ENCODE assay signal across 1 cellular context in the genomic region with DNA sequence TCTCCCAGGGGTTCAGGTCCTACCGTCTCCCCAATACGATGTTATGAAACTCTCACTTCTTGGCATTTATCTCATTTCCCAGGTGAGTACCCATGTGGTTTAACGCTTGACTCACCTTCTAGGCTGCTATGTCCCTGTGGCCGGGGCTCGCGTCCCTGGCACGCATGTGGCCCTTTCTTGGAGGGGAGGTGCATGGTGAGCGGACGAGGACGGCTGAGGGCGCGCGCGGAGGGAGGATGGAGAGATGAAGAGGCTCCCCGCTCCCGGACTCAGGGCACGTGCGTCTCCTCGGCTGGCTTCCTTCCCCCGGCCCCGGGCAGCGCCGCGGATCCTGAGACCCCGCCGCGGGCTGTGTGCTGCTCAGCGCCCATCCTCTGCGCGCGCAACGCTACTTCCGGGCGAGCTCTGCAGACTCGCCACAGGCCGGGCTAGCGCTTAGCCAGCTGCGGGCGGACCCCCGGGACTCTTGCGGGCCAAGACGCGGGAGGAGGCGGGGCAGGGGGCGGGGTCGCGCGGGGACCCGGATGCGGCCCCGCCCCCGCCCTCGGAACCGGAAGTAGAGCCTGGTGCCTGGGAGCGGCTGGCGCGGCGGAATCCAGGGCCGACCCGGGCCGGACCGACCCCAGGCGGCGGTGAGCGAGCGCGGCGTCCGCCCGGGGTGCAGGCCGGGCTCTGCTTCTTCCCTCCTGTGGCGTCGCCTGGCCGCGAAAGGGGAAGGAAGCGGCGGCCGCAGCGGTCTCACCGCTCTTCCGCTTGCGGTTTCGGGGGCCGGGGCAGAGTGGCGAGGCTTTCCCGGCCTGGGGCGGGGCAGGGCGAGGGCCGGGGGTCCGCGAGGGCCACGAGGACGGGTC.
TF ChIP-seq lines count a peak whose summit lies in the region.

A gene (plus strand): TSS at position 547 of the 851 bp plus-strand sequence. CDS start 8,769 bp downstream, outside the sequence.

TF ChIP-seq in HCT116, 20 proteins besides CTCF, POLR2A, EP300 and RAD21 (continued from another document):
- TF ChIP-seq, protein P1, sequence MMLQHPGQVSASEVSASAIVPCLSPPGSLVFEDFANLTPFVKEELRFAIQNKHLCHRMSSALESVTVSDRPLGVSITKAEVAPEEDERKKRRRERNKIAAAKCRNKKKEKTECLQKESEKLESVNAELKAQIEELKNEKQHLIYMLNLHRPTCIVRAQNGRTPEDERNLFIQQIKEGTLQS (IDR thresholded peaks at IDR 0.05) = no peak
- TF ChIP-seq SP1 (IDR thresholded peaks at IDR 0.05; ENCODE audit: low read depth) (no peak; the same call in 1 of the 2 replicates), SIN3A (IDR thresholded peaks at IDR 0.05; ENCODE audit: low read depth) (peak; percentile 92), ZFX (IDR thresholded peaks at IDR 0.05) (peak; percentile 73), CEBPB (IDR thresholded peaks at IDR 0.05; ENCODE audit: low read depth) (no peak), YY1 (IDR thresholded peaks at IDR 0.05; ENCODE audit: extremely low read depth, insufficient replicate concordance, low read depth, low read length) (no peak), JUND (IDR thresholded peaks at IDR 0.05) (no peak; the same call in 1 of the 2 replicates), POLR2AphosphoS5 (IDR thresholded peaks at IDR 0.05; ENCODE audit: low read depth, low read length) (peak; percentile 78; the same call in 1 of the 2 replicates), FOSL1 (IDR thresholded peaks at IDR 0.05; ENCODE audit: low read depth) (no peak), CBX3 (IDR thresholded peaks at IDR 0.05; ENCODE audit: low read depth) (no peak), EZH2phosphoT487 (IDR thresholded peaks at IDR 0.05; ENCODE audit: borderline replicate concordance) (no peak)
